In genomic region chr20:24950128-24950835, GRCh38 we compare ENCODE assay signal across 12 cellular contexts. TPM values are rescaled to one million over a fixed set of nuclear protein-coding genes. Genes with fewer than 3 reads are reported as not detected.
DNase-seq lines count a peak whose midpoint lies in the region; ATAC-seq and TF ChIP-seq lines count a peak whose summit lies in the region.
"Had no signal": no experiment of that assay in that cellular context is flagged by ENCODE, and none has a peak within 500 bp of the region (broad histone marks: within the 10 kb centered on the region; RNA-seq: fewer than 3 reads in every experiment).

No MANE protein-coding gene starts in this region.

- peaks cover 0 to 29% (median 20%) of the 10 kb centered on the region in 8 donors for H3K9me3 Mint-ChIP-seq in CD4-positive, alpha-beta memory T cell
- H3K9me3 Mint-ChIP-seq in T-cell (peaks cover 15 to 25% (median 15%) of the 10 kb centered on the region in 3 donors), endodermal cell (peaks cover 22% of the 10 kb centered on the region)

- no peak for ATAC-seq in T-cell (replicated peaks in 1 of 4)

- peak overlapping the region in 1 of 2 donors; percentile 41 for H3K4me3 ChIP-seq in CD4-positive, alpha-beta memory T cell (ENCODE audit: low read length in 2 of 2)
- no peak overlapping the region for H3K4me3 ChIP-seq in endodermal cell (ENCODE audit: low read length)
- no peak overlapping the region for H3K4me3 ChIP-seq in sigmoid colon

- no peaks in the 10 kb centered on the region for H3K27me3 Mint-ChIP-seq in CD4-positive, alpha-beta memory T cell
- H3K27me3 Mint-ChIP-seq in T-cell, result no peaks in the 10 kb centered on the region
- H3K27me3 Mint-ChIP-seq in endodermal cell (ENCODE audit: insufficient read depth), result peaks cover 24% of the 10 kb centered on the region

- intact Hi-C loops in CD4-positive, alpha-beta memory T cell (cut with micrococcal nuclease), result no loop called here
- intact Hi-C loops in sigmoid colon (cut with DNase I), result no loop called here

- TF ChIP-seq CTCF in endodermal cell (conservative IDR thresholded peaks at IDR 0.05) (no peak), sigmoid colon (IDR thresholded peaks at IDR 0.05) (no peak)

- 86 to 89% methylated on average over 9 to 12 of the region's 12 CpGs for WGBS in endodermal cell (ENCODE audit: insufficient coverage in 1 of 2, insufficient read length in 1 of 2), 2 experiments
- 77 to 82% methylated on average over 12 of the region's 12 CpGs for WGBS in sigmoid colon, 2 donors

- no peak overlapping the region for H3K9ac ChIP-seq in endodermal cell (ENCODE audit: extremely low read depth, low read length, poor library complexity, severe bottlenecking)

- peak overlapping the region; percentile 71 to 91 (median 84) for H3K4me3 Mint-ChIP-seq in CD4-positive, alpha-beta memory T cell
- peak overlapping the region; percentile 69 to 85 (median 80) for H3K4me3 Mint-ChIP-seq in T-cell
- no peak overlapping the region for H3K4me3 Mint-ChIP-seq in endodermal cell

- CTCF ChIA-PET in CD4-positive, alpha-beta memory T cell (lab: Charles Lee; ENCODE audit: partially characterized antibody), result interaction anchor here (1.0 to 4.9 kb wide), 3 partner anchors 10 to 114 kb away, joined by 3 to 31 read pairs (median 6); no protein-coding TSS in a partner anchor
- CTCF ChIA-PET in T-cell (lab: Charles Lee), result no interaction called here

- peaks cover 37 to 88% (median 65%) of the 10 kb centered on the region in 4 donors for H3K4me1 Mint-ChIP-seq in CD4-positive, alpha-beta memory T cell
- H3K4me1 Mint-ChIP-seq in T-cell (peaks cover 49 to 78% (median 61%) of the 10 kb centered on the region in 3 donors), endodermal cell (no peaks in the 10 kb centered on the region)

- in situ Hi-C loops in KBM-7 (cut with MboI; ENCODE audit: low pct_unique_long_range_greater_than_20kb, low sequenced_read_pairs), result no loop called here

- H3K27ac ChIP-seq in CD4-positive, alpha-beta memory T cell (ENCODE audit: low read depth, low read length), result peak overlapping the region; percentile 65
- H3K27ac ChIP-seq in endodermal cell (ENCODE audit: low read depth, low read length) (no peak overlapping the region), sigmoid colon (no peak overlapping the region), caudate nucleus (ENCODE audit: low read depth, low read length) (no peak overlapping the region)

- peaks cover 12 to 36% of the 10 kb centered on the region in 2 donors for H3K36me3 Mint-ChIP-seq in CD4-positive, alpha-beta memory T cell
- peaks cover 20% of the 10 kb centered on the region for H3K36me3 Mint-ChIP-seq in T-cell
- no peaks in the 10 kb centered on the region for H3K36me3 Mint-ChIP-seq in endodermal cell (ENCODE audit: low read depth)

- no peak for TF ChIP-seq EP300 in sigmoid colon (IDR thresholded peaks at IDR 0.05)

- H3K27me3 ChIP-seq in CD4-positive, alpha-beta memory T cell (ENCODE audit: insufficient read depth, low read length), result no peaks in the 10 kb centered on the region
- no peaks in the 10 kb centered on the region for H3K27me3 ChIP-seq in endodermal cell (ENCODE audit: control insufficient read depth, insufficient read depth, low read length, poor library complexity, severe bottlenecking)
- peaks cover 0 to 10% (median 5%) of the 10 kb centered on the region in 3 donors for H3K27me3 ChIP-seq in sigmoid colon

- DNase-seq in CD4-positive, alpha-beta memory T cell, result no peak
- no peak for DNase-seq in T-cell
- DNase-seq in endodermal cell, result peak; percentile 41
- peak; percentile 58 for DNase-seq in sigmoid colon
- DNase-seq in GM19238 (ENCODE audit: insufficient read length, low spot score), result no peak
- no peak for DNase-seq in activated gamma-delta T cell (lab: John Stamatoyannopoulos, UW)
- no peak for DNase-seq in caudate nucleus (lab: John Stamatoyannopoulos, UW)
- DNase-seq in KBM-7, result no peak
- DNase-seq: NCI-H345; nucleus accumbens; stimulated activated CD4-positive, alpha-beta T cell treated with anti-CD3 and anti-CD28 coated beads, Interleukin-4, amount 100 ng/mL, for 1 hour had no signal

- no peaks in the 10 kb centered on the region for H3K9me3 ChIP-seq in CD4-positive, alpha-beta memory T cell (ENCODE audit: control insufficient read depth in 1 of 2, low read length in 2 of 2)
- H3K9me3 ChIP-seq in endodermal cell (ENCODE audit: control insufficient read depth, low read length) (no peaks in the 10 kb centered on the region), sigmoid colon (peaks cover 0 to 7% (median 1%) of the 10 kb centered on the region in 4 donors)

- H3K36me3 ChIP-seq in CD4-positive, alpha-beta memory T cell (ENCODE audit: insufficient read depth, low read length), result no peaks in the 10 kb centered on the region
- H3K36me3 ChIP-seq in endodermal cell (ENCODE audit: control insufficient read depth, insufficient read depth, low read length) (no peaks in the 10 kb centered on the region), sigmoid colon (no peaks in the 10 kb centered on the region)

- peaks cover 48% of the 10 kb centered on the region for H3K4me1 ChIP-seq in CD4-positive, alpha-beta memory T cell (ENCODE audit: insufficient read depth, low read length)
- H3K4me1 ChIP-seq in endodermal cell (ENCODE audit: control insufficient read depth, insufficient read depth, low read length), result no peaks in the 10 kb centered on the region
- no peaks in the 10 kb centered on the region for H3K4me1 ChIP-seq in sigmoid colon

- TF ChIP-seq POLR2A in sigmoid colon (IDR thresholded peaks at IDR 0.05), result no peak

- H3K27ac Mint-ChIP-seq in CD4-positive, alpha-beta memory T cell, result peak overlapping the region; percentile 81 to 99 (median 96)
- H3K27ac Mint-ChIP-seq in T-cell, result peak overlapping the region; percentile 87 to 93
- H3K27ac Mint-ChIP-seq in endodermal cell, result no peak overlapping the region

- POLR2A ChIA-PET in CD4-positive, alpha-beta memory T cell (lab: Charles Lee; ENCODE audit: partially characterized antibody), result interaction anchor here (1.0 to 4.2 kb wide), 8 partner anchors 10 to 245 kb away, joined by 3 to 22 read pairs (median 12); partner anchors contain the start of genes ACSS1, APMAP and ENTPD6
- POLR2A ChIA-PET in T-cell (lab: Charles Lee), result interaction anchor here in 1 of 2 donors (1.2 to 1.6 kb wide), 2 partner anchors 11 kb away, joined by 5 read pairs; no protein-coding TSS in a partner anchor

RNA-seq across cellular contexts. Expression of gene CST7, which starts 1.2 kb away (rescaled TPM):
- 10 to 100 TPM; 23.2 to 23.3 TPM for total RNA-seq in CD4-positive, alpha-beta memory T cell
- 10 to 100 TPM; 57.7 to 62.8 TPM for polyA plus RNA-seq in CD4-positive, alpha-beta memory T cell
- total RNA-seq in T-cell, result 10 to 100 TPM; 22.8 to 92.0 (median 46.2) TPM
- total RNA-seq in endodermal cell, result not detected
- polyA plus RNA-seq in endodermal cell (2013, experiment 1 of 2), result not detected
- not detected for polyA plus RNA-seq in endodermal cell (2013, experiment 2 of 2)
- 1 to 10 TPM in 1 of 4 donors, under 1 TPM in 2, not detected in 1; 0.66 to 3.5 (median 0.71) TPM for total RNA-seq in sigmoid colon
- 10 to 100 TPM in 1 of 3 donors, 1 to 10 TPM in 2; 3.9 to 10.4 (median 4.2) TPM for polyA plus RNA-seq in sigmoid colon
- total RNA-seq: fibroblast of lung had no signal
- polyA plus RNA-seq: fibroblast of lung had no signal

RNA-seq across cellular contexts. Expression of gene APMAP, which starts 42.3 kb away (rescaled TPM):
- total RNA-seq in CD4-positive, alpha-beta memory T cell, result 10 to 100 TPM; 48.4 to 50.0 TPM
- 100 to 1,000 TPM in 1 of 2 donors, 10 to 100 TPM in 1; 70.7 to 130 TPM for polyA plus RNA-seq in CD4-positive, alpha-beta memory T cell
- total RNA-seq in T-cell, result 10 to 100 TPM; 32.2 to 53.0 (median 49.8) TPM
- 10 to 100 TPM; 60.2 to 65.6 TPM for total RNA-seq in endodermal cell
- 76.8 TPM for polyA plus RNA-seq in endodermal cell (2013, experiment 1 of 2)
- 70.0 TPM for polyA plus RNA-seq in endodermal cell (2013, experiment 2 of 2)
- total RNA-seq in sigmoid colon, result 10 to 100 TPM; 22.7 to 35.3 (median 28.9) TPM
- 10 to 100 TPM in 2 of 3 donors, 1 to 10 TPM in 1; 9.6 to 55.8 (median 25.2) TPM for polyA plus RNA-seq in sigmoid colon

Comparison
In these comparisons a context has a peak if more than half of its experiments do, and no peak if none do; other contexts are left out.
1. DNase-seq: peak in endodermal cell (single experiment) and sigmoid colon (single experiment); none in CD4-positive, alpha-beta memory T cell (0 of 5), T-cell (0 of 34), GM19238 (single experiment), activated gamma-delta T cell (single experiment), caudate nucleus (0 of 61) and KBM-7 (single experiment).
2. RNA of gene CST7, which starts 1.2 kb away (total RNA-seq): 22.8 to 92.0 TPM in T-cell and 23.2 to 23.3 TPM in CD4-positive, alpha-beta memory T cell; 0.66 to 3.5 TPM in sigmoid colon and not detected in endodermal cell; every median in the first group is over 4 times any median in the second.